In genomic region chr13:43981091-43981490, GRCh38 we compare ENCODE assay signal across 19 cellular contexts.
A peak's percentile ranks its signal among the peaks of the same experiment; 100 is the strongest.
DNase-seq lines count a peak whose midpoint lies in the region; ATAC-seq and TF ChIP-seq lines count a peak whose summit lies in the region.
"Had no signal": no experiment of that assay in that cellular context is flagged by ENCODE, and none has a peak within 500 bp of the region (broad histone marks: within the 10 kb centered on the region; RNA-seq: fewer than 3 reads in every experiment).

No MANE protein-coding gene starts in this region.

- peaks cover 21% of the 10 kb centered on the region for H3K4me1 Mint-ChIP-seq in chondrocyte (ENCODE audit: low read depth)
- H3K4me1 Mint-ChIP-seq in neural progenitor cell: peaks cover 29% of the 10 kb centered on the region
- H3K4me1 Mint-ChIP-seq: activated T-helper 17 cell treated with anti-CD3 and anti-CD28 coated beads, Interleukin-2, amount 50 U/mL, for 72 hours; memory B cell; naive thymus-derived CD8-positive, alpha-beta T cell had no signal

- H3K9me2 ChIP-seq in Loucy (replicated peaks; ENCODE audit: low read depth, low read length): no peaks in the 10 kb centered on the region

- peak; percentile 33; the same call in 1 of the 2 replicates for TF ChIP-seq CTCF in Loucy (conservative IDR thresholded peaks at IDR 0.05; ENCODE audit: low read length)
- peak; percentile 34 for TF ChIP-seq CTCF in chondrocyte (IDR thresholded peaks at IDR 0.05)
- no peak for TF ChIP-seq CTCF in neural progenitor cell (IDR thresholded peaks at IDR 0.05)
- no peak for TF ChIP-seq CTCF in prostate gland (IDR thresholded peaks at IDR 0.05)

- no peak for TF ChIP-seq POLR2A in prostate gland (IDR thresholded peaks at IDR 0.05)

- H3K4me3 ChIP-seq in Loucy (ENCODE audit: low read length, poor library complexity, severe bottlenecking) (no peak overlapping the region), neural progenitor cell (no peak overlapping the region), prostate gland (no peak overlapping the region)
- H3K4me3 ChIP-seq: BLaER1 treated with 17β-estradiol and CSF1 and Interleukin-3, amounts not matched to agents 10 nM and 100 nM; body of pancreas; heart left ventricle; upper lobe of right lung had no signal

- no peak overlapping the region for H3K27ac Mint-ChIP-seq in chondrocyte (ENCODE audit: unreplicated experiment)
- no peak overlapping the region for H3K27ac Mint-ChIP-seq in neural progenitor cell
- H3K27ac Mint-ChIP-seq: activated T-helper 17 cell treated with anti-CD3 and anti-CD28 coated beads, Interleukin-2, amount 50 U/mL, for 72 hours; memory B cell; naive thymus-derived CD8-positive, alpha-beta T cell had no signal

- no peaks in the 10 kb centered on the region for H3K9me3 ChIP-seq in Loucy (ENCODE audit: insufficient read depth, low read depth, low read length)
- H3K9me3 ChIP-seq in neural progenitor cell (ENCODE audit: low read depth): no peaks in the 10 kb centered on the region
- no peaks in the 10 kb centered on the region for H3K9me3 ChIP-seq in prostate gland
- H3K9me3 ChIP-seq: body of pancreas, heart left ventricle, upper lobe of right lung had no signal

- no peaks in the 10 kb centered on the region for H3K79me2 ChIP-seq in Loucy (ENCODE audit: insufficient read depth, low read length)
- no peaks in the 10 kb centered on the region for H3K79me2 ChIP-seq in neural progenitor cell (ENCODE audit: low read depth)

- H3K9me3 Mint-ChIP-seq in chondrocyte (ENCODE audit: low read depth): no peaks in the 10 kb centered on the region
- peaks cover 9% of the 10 kb centered on the region for H3K9me3 Mint-ChIP-seq in neural progenitor cell

- H3F3A ChIP-seq in Loucy (ENCODE audit: low read depth): no peaks in the 10 kb centered on the region
- no peaks in the 10 kb centered on the region for H3F3A ChIP-seq in neural progenitor cell (ENCODE audit: low read depth)

- H3K4me2 ChIP-seq in Loucy (ENCODE audit: low read depth, low read length, poor library complexity, severe bottlenecking) (no peak overlapping the region), neural progenitor cell (no peak overlapping the region)
- H3K4me2 ChIP-seq: BLaER1 treated with 17β-estradiol and CSF1 and Interleukin-3, amounts not matched to agents 10 nM and 100 nM had no signal

- no peak overlapping the region for H2AFZ ChIP-seq in Loucy (ENCODE audit: low read length)
- H2AFZ ChIP-seq in neural progenitor cell (replicated peaks): no peak overlapping the region

- H3K27me3 ChIP-seq in Loucy (ENCODE audit: insufficient read depth, low read length, poor library complexity, severe bottlenecking) (no peaks in the 10 kb centered on the region), neural progenitor cell (no peaks in the 10 kb centered on the region), prostate gland (replicated peaks; ENCODE audit: insufficient read depth) (no peaks in the 10 kb centered on the region)
- H3K27me3 ChIP-seq: BLaER1 treated with 17β-estradiol and CSF1 and Interleukin-3, amounts not matched to agents 10 nM and 100 nM; body of pancreas; heart left ventricle; upper lobe of right lung had no signal

- no peaks in the 10 kb centered on the region for H3K4me1 ChIP-seq in Loucy (ENCODE audit: insufficient read depth, low read length, poor library complexity, severe bottlenecking)
- H3K4me1 ChIP-seq in neural progenitor cell: peaks cover 19% of the 10 kb centered on the region
- no peaks in the 10 kb centered on the region for H3K4me1 ChIP-seq in prostate gland (replicated peaks)
- H3K4me1 ChIP-seq: upper lobe of right lung had no signal

- H3K9ac ChIP-seq in Loucy (ENCODE audit: low read depth, low read length, poor library complexity, severe bottlenecking) (no peak overlapping the region), neural progenitor cell (no peak overlapping the region)
- H3K9ac ChIP-seq: BLaER1 treated with 17β-estradiol and CSF1 and Interleukin-3, amounts not matched to agents 10 nM and 100 nM had no signal

- no peaks in the 10 kb centered on the region for H4K20me1 ChIP-seq in Loucy (ENCODE audit: insufficient read depth, low read length, poor library complexity, severe bottlenecking)
- H4K20me1 ChIP-seq in neural progenitor cell (ENCODE audit: low read depth): no peaks in the 10 kb centered on the region
- H4K20me1 ChIP-seq: BLaER1 treated with 17β-estradiol and CSF1 and Interleukin-3, amounts not matched to agents 10 nM and 100 nM had no signal

- no peak overlapping the region for H3K27ac ChIP-seq in neural progenitor cell
- H3K27ac ChIP-seq in prostate gland: no peak overlapping the region
- H3K27ac ChIP-seq: BLaER1 treated with 17β-estradiol and CSF1 and Interleukin-3, amounts not matched to agents 10 nM and 100 nM; body of pancreas; upper lobe of right lung had no signal

- no peak for ATAC-seq in GM21737 (IDR thresholded peaks at IDR 0.05; ENCODE audit: unreplicated experiment)
- ATAC-seq: activated T-helper 17 cell treated with anti-CD3 and anti-CD28 coated beads, Interleukin-2, amount 50 U/mL, for 72 hours; body of pancreas; naive thymus-derived CD8-positive, alpha-beta T cell; upper lobe of right lung had no signal

- peaks cover under 1% of the 10 kb centered on the region for H3K36me3 Mint-ChIP-seq in chondrocyte (ENCODE audit: low read depth)
- peaks cover 3% of the 10 kb centered on the region for H3K36me3 Mint-ChIP-seq in neural progenitor cell

- H3K4me3 Mint-ChIP-seq in chondrocyte (ENCODE audit: unreplicated experiment) (no peak overlapping the region), neural progenitor cell (no peak overlapping the region)
- H3K4me3 Mint-ChIP-seq: activated T-helper 17 cell treated with anti-CD3 and anti-CD28 coated beads, Interleukin-2, amount 50 U/mL, for 72 hours; memory B cell; naive thymus-derived CD8-positive, alpha-beta T cell had no signal

- 96% methylated on average over 5 of the region's 5 CpGs for WGBS in prostate gland

- DNase-seq in DMS53 (lab: John Stamatoyannopoulos, UW) (peak; percentile 24), DMS53 treated with DMSO at 0.1 percent for 48 hours (lab: John Stamatoyannopoulos, UW; ENCODE audit: unreplicated experiment) (no peak), chondrocyte (ENCODE audit: low spot score) (no peak), neural progenitor cell (ENCODE audit: low spot score) (peak; percentile 28), prostate gland (ENCODE audit: low spot score) (no peak), NCI-H1436 (lab: John Stamatoyannopoulos, UW) (no peak)
- DNase-seq: activated CD4-positive, alpha-beta T cell treated with anti-CD3 and anti-CD28 coated beads for 4 hours; body of pancreas; GDM1; heart left ventricle; KBM-7; naive thymus-derived CD8-positive, alpha-beta T cell; stimulated activated CD4-positive, alpha-beta T cell treated with anti-CD3 and anti-CD28 coated beads, Interleukin-4, amount 100 ng/mL, for 24 hours; upper lobe of right lung had no signal

- no peaks in the 10 kb centered on the region for H3K27me3 Mint-ChIP-seq in chondrocyte (ENCODE audit: low read depth)
- H3K27me3 Mint-ChIP-seq in neural progenitor cell (ENCODE audit: insufficient read depth, low read depth): no peaks in the 10 kb centered on the region

- H3K36me3 ChIP-seq in Loucy (ENCODE audit: insufficient read depth, low read length) (no peaks in the 10 kb centered on the region), neural progenitor cell (no peaks in the 10 kb centered on the region), prostate gland (no peaks in the 10 kb centered on the region)
- H3K36me3 ChIP-seq: BLaER1 treated with 17β-estradiol and CSF1 and Interleukin-3, amounts not matched to agents 10 nM and 100 nM; heart left ventricle; upper lobe of right lung had no signal

- intact Hi-C loops in prostate gland (cut with DNase I): no loop called here

Comparison
In these comparisons a context has a peak if more than half of its experiments do, and no peak if none do; other contexts are left out.
1. DNase-seq: peak in DMS53 (single experiment) and neural progenitor cell (single experiment); none in DMS53 treated with DMSO at 0.1 percent for 48 hours (single experiment), chondrocyte (single experiment), prostate gland (single experiment) and NCI-H1436 (single experiment).
2. CTCF ChIP-seq: peak in Loucy (single experiment) and chondrocyte (single experiment); none in neural progenitor cell (single experiment) and prostate gland (0 of 4).